In genomic region chr19:45423033-45423588, GRCh38 we compare ENCODE assay signal across 8 cellular contexts. TPM values are rescaled to one million over a fixed set of nuclear protein-coding genes. Genes with fewer than 3 reads are reported as not detected.
DNase-seq lines count a peak whose midpoint lies in the region; ATAC-seq and TF ChIP-seq lines count a peak whose summit lies in the region.

No MANE protein-coding gene starts in this region.

- no peak overlapping the region for H2AFZ ChIP-seq in mesenchymal stem cell (ENCODE audit: low read depth, low read length)

- H3K4me1 ChIP-seq in mesenchymal stem cell (ENCODE audit: control insufficient read depth, insufficient read depth, low read depth, low read length) (peaks cover 23% of the 10 kb centered on the region), thoracic aorta (ENCODE audit: control insufficient read depth in 1 of 2, low read depth in 2 of 2) (peaks cover 13 to 52% of the 10 kb centered on the region in 2 donors)

- DNase-seq in activated naive CD4-positive, alpha-beta T cell treated with anti-CD3 and anti-CD28 coated beads for 36 hours: no peak
- DNase-seq in activated naive CD4-positive, alpha-beta T cell treated with Interleukin-2 at 50 U/mL for 16 hours: no peak
- DNase-seq in astrocyte of the spinal cord (ENCODE audit: low read depth, low spot score): no peak
- DNase-seq in mesenchymal stem cell: no peak
- no peak for DNase-seq in thoracic aorta (ENCODE audit: low spot score)
- no peak for DNase-seq in NOMO-1 treated with dmso at 0.1 percent for 144 hours (lab: John Stamatoyannopoulos, UW; ENCODE audit: unreplicated experiment)
- no peak for DNase-seq in SIG-M5 treated with dmso at 0.1 percent for 504 hours (lab: John Stamatoyannopoulos, UW; ENCODE audit: unreplicated experiment)
- no peak for DNase-seq in NCI-H2029 (lab: John Stamatoyannopoulos, UW)

- H3K9ac ChIP-seq in mesenchymal stem cell (ENCODE audit: low read length): peak overlapping the region; percentile 90

- H2BK12ac ChIP-seq in mesenchymal stem cell (ENCODE audit: low read length in 2 of 2): peak overlapping the region in 1 of 2 experiments; percentile 94

- peak overlapping the region in 1 of 2 experiments; percentile 78 for H3K23ac ChIP-seq in mesenchymal stem cell (ENCODE audit: low read length in 2 of 2)

- intact Hi-C loops in activated naive CD4-positive, alpha-beta T cell treated with anti-CD3 and anti-CD28 coated beads for 36 hours (cut with micrococcal nuclease): loop anchor here (5.0 kb wide), 1 partner anchor 269 kb away; the partner anchor contains the start of genes QPCTL and SNRPD2

- ATAC-seq in thoracic aorta (ENCODE audit: insufficient number of reproducible peaks, low FRiP score, low read depth): no peak

- H3K4me2 ChIP-seq in mesenchymal stem cell (ENCODE audit: low read length, poor library complexity, severe bottlenecking): peak overlapping the region; percentile 78

- peaks cover 25 to 32% of the 10 kb centered on the region in 2 experiments for H3K36me3 ChIP-seq in mesenchymal stem cell (ENCODE audit: control insufficient read depth in 1 of 2, insufficient read depth in 2 of 2, low read depth in 1 of 2, low read length in 2 of 2)
- H3K36me3 ChIP-seq in thoracic aorta: peaks cover 12% of the 10 kb centered on the region

- peak overlapping the region in 1 of 2 experiments; percentile 92 for H3K18ac ChIP-seq in mesenchymal stem cell (ENCODE audit: low read depth in 1 of 2, low read length in 2 of 2)

- no peak overlapping the region for H2BK5ac ChIP-seq in mesenchymal stem cell (ENCODE audit: low read depth, low read length, poor library complexity, severe bottlenecking)

- H3K79me1 ChIP-seq in mesenchymal stem cell (replicated peaks; ENCODE audit: low read length, poor library complexity, severe bottlenecking): peaks cover 25% of the 10 kb centered on the region

- CTCF ChIA-PET in activated naive CD4-positive, alpha-beta T cell treated with anti-CD3 and anti-CD28 coated beads for 36 hours (lab: Charles Lee): interaction anchor here (0.6 to 1.0 kb wide), 2 partner anchors 16 to 18 kb away, joined by 3 to 4 read pairs; partner anchors contain the start of gene PPP1R13L

- peak overlapping the region; percentile 16 for H4K8ac ChIP-seq in mesenchymal stem cell (ENCODE audit: low read length)

- peak overlapping the region; percentile 49 to 87 for H3K4ac ChIP-seq in mesenchymal stem cell (ENCODE audit: low read depth in 1 of 2, low read length in 2 of 2)

- H3K4me1 Mint-ChIP-seq in activated naive CD4-positive, alpha-beta T cell treated with anti-CD3 and anti-CD28 coated beads for 36 hours (ENCODE audit: low read depth): peaks cover 59% of the 10 kb centered on the region

- H3K27ac ChIP-seq in mesenchymal stem cell (ENCODE audit: low read length, poor library complexity, severe bottlenecking) (peak overlapping the region; percentile 64), thoracic aorta (peak overlapping the region; percentile 95 to 96)

- peak overlapping the region; percentile 90 for H3K27ac Mint-ChIP-seq in activated naive CD4-positive, alpha-beta T cell treated with anti-CD3 and anti-CD28 coated beads for 36 hours

- H3K27me3 Mint-ChIP-seq in activated naive CD4-positive, alpha-beta T cell treated with anti-CD3 and anti-CD28 coated beads for 36 hours (ENCODE audit: low read depth): no peaks in the 10 kb centered on the region

- H3K4me3 ChIP-seq in astrocyte of the spinal cord (ENCODE audit: low read depth, low read length): peak overlapping the region; percentile 65
- peak overlapping the region; percentile 56 to 93 for H3K4me3 ChIP-seq in mesenchymal stem cell (ENCODE audit: insufficient read depth in 1 of 2, low read depth in 1 of 2, low read length in 2 of 2)
- peak overlapping the region; percentile 88 for H3K4me3 ChIP-seq in thoracic aorta

- peak overlapping the region in 1 of 2 experiments; percentile 99 for H3K14ac ChIP-seq in mesenchymal stem cell (ENCODE audit: low read length in 2 of 2)

- peak overlapping the region; percentile 57 for H2BK120ac ChIP-seq in mesenchymal stem cell (ENCODE audit: low read depth, low read length)

- peak overlapping the region; percentile 94 for H3K4me3 Mint-ChIP-seq in activated naive CD4-positive, alpha-beta T cell treated with anti-CD3 and anti-CD28 coated beads for 36 hours

- H3K9me3 ChIP-seq in mesenchymal stem cell (ENCODE audit: control insufficient read depth, low read length) (no peaks in the 10 kb centered on the region), thoracic aorta (no peaks in the 10 kb centered on the region)

- H2BK15ac ChIP-seq in mesenchymal stem cell (ENCODE audit: low read depth, poor library complexity, severe bottlenecking): peak overlapping the region; percentile 60

- peak overlapping the region; percentile 81 for H4K91ac ChIP-seq in mesenchymal stem cell (ENCODE audit: low read length)

- peak overlapping the region; percentile 95 for H2AK5ac ChIP-seq in mesenchymal stem cell (ENCODE audit: low read length, severe bottlenecking)

- 12% methylated on average over 20 of the region's 20 CpGs for WGBS in mesenchymal stem cell

- peaks cover 10% of the 10 kb centered on the region for H3K36me3 Mint-ChIP-seq in activated naive CD4-positive, alpha-beta T cell treated with anti-CD3 and anti-CD28 coated beads for 36 hours (ENCODE audit: low read depth)

- TF ChIP-seq CTCF in astrocyte of the spinal cord (IDR thresholded peaks at IDR 0.05; ENCODE audit: low read depth, low read length) (no peak), thoracic aorta (IDR thresholded peaks at IDR 0.05) (no peak)

- H3K27me3 ChIP-seq in mesenchymal stem cell (ENCODE audit: control insufficient read depth in 1 of 2, insufficient read depth in 1 of 2, low read length in 2 of 2) (no peaks in the 10 kb centered on the region), thoracic aorta (replicated peaks; ENCODE audit: insufficient read depth) (no peaks in the 10 kb centered on the region)

- H3K9me3 Mint-ChIP-seq in activated naive CD4-positive, alpha-beta T cell treated with anti-CD3 and anti-CD28 coated beads for 36 hours: no peaks in the 10 kb centered on the region

- in situ Hi-C loops in astrocyte of the spinal cord (cut with HindIII; ENCODE audit: low sequenced_read_pairs): no loop called here

RNA-seq across cellular contexts. Expression of gene ERCC1, which starts 0.6 kb away (rescaled TPM):
- total RNA-seq in activated naive CD4-positive, alpha-beta T cell treated with anti-CD3 and anti-CD28 coated beads for 36 hours: 10 to 100 TPM; 28.9 to 30.7 TPM
- 96.4 TPM for polyA plus RNA-seq in mesenchymal stem cell (2013, experiment 1 of 2)
- 96.1 TPM for polyA plus RNA-seq in mesenchymal stem cell (2013, experiment 2 of 2)
- 100 to 1,000 TPM in 1 of 2 donors, 10 to 100 TPM in 1; 99.8 to 224 TPM for total RNA-seq in thoracic aorta

RNA-seq across cellular contexts. Expression of gene POLR1G, which starts 16.7 kb away (rescaled TPM):
- total RNA-seq in activated naive CD4-positive, alpha-beta T cell treated with anti-CD3 and anti-CD28 coated beads for 36 hours: 1 to 10 TPM; 7.4 to 7.6 TPM
- 6.0 TPM for polyA plus RNA-seq in mesenchymal stem cell (2013, experiment 1 of 2)
- polyA plus RNA-seq in mesenchymal stem cell (2013, experiment 2 of 2): 6.5 TPM
- 1 to 10 TPM; 2.2 to 9.9 TPM for total RNA-seq in thoracic aorta

RNA-seq across cellular contexts. Expression of gene PPP1R13L, which starts 18.2 kb away (rescaled TPM):
- total RNA-seq in activated naive CD4-positive, alpha-beta T cell treated with anti-CD3 and anti-CD28 coated beads for 36 hours: 1 to 10 TPM; 4.0 to 4.8 TPM
- 9.0 TPM for polyA plus RNA-seq in mesenchymal stem cell (2013, experiment 1 of 2)
- 9.8 TPM for polyA plus RNA-seq in mesenchymal stem cell (2013, experiment 2 of 2)
- total RNA-seq in thoracic aorta: 100 to 1,000 TPM in 1 of 2 donors, 10 to 100 TPM in 1; 51.2 to 112 TPM

RNA-seq across cellular contexts. Expression of gene FOSB, which starts 44.7 kb away (rescaled TPM):
- 1 to 10 TPM; 8.0 to 8.7 TPM for total RNA-seq in activated naive CD4-positive, alpha-beta T cell treated with anti-CD3 and anti-CD28 coated beads for 36 hours
- 167 TPM for polyA plus RNA-seq in mesenchymal stem cell (2013, experiment 1 of 2)
- 130 TPM for polyA plus RNA-seq in mesenchymal stem cell (2013, experiment 2 of 2)
- total RNA-seq in thoracic aorta: 100 to 1,000 TPM; 126 to 587 TPM

RNA-seq across cellular contexts. Expression of gene ERCC2, which starts 52.7 kb away (rescaled TPM):
- total RNA-seq in activated naive CD4-positive, alpha-beta T cell treated with anti-CD3 and anti-CD28 coated beads for 36 hours: 10 to 100 TPM; 20.6 to 22.9 TPM
- polyA plus RNA-seq in mesenchymal stem cell (2013, experiment 1 of 2): 33.5 TPM
- 33.3 TPM for polyA plus RNA-seq in mesenchymal stem cell (2013, experiment 2 of 2)
- 10 to 100 TPM; 11.6 to 18.3 TPM for total RNA-seq in thoracic aorta

Comparison
In these comparisons a context has a peak if more than half of its experiments do, and no peak if none do; other contexts are left out.
1. RNA of gene PPP1R13L, which starts 18.2 kb away (total RNA-seq): 51.2 to 112 TPM in thoracic aorta; 4.0 to 4.8 TPM in activated naive CD4-positive, alpha-beta T cell treated with anti-CD3 and anti-CD28 coated beads for 36 hours; every median in the first group is over 4 times any median in the second.
2. Peak in every context shown above with its lines, with median percentiles within 50 percentile points of each other: H3K4me3 ChIP-seq.